9 cellular contexts compared by ENCODE assay signal in the genomic region with DNA sequence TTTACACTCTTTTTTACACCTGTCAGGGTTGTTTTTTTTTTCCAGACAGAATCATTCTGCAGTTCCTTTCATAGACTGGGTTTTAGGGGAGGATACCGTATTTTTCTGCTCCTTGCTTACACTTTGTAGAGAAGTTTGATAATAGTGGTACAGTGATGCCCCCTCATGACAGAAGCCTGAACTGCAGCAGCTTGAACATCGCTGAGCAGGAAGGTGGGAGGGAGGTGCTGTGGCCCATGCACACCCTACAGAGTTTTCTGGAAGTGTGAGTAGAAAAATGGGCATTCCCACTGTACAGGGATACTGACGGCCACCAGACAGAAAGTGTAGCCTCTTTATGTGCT. TPM values are rescaled to one million over a fixed set of nuclear protein-coding genes. Genes with fewer than 3 reads are reported as not detected.
A peak's percentile ranks its signal among the peaks of the same experiment; 100 is the strongest.
DNase-seq lines count a peak whose midpoint lies in the region; ATAC-seq, FAIRE-seq and TF ChIP-seq lines count a peak whose summit lies in the region.
"Had no signal": no experiment of that assay in that cellular context is flagged by ENCODE, and none has a peak within 500 bp of the region (broad histone marks: within the 10 kb centered on the region; RNA-seq: fewer than 3 reads in every experiment).

No MANE protein-coding gene starts in this region.

- H3K36me3 Mint-ChIP-seq in activated T-helper 1 cell treated with anti-CD3 and anti-CD28 coated beads, Interleukin-12 subunit alpha, Interleukin-12 subunit beta, Interleukin-2, Interleukin-4 antibody, amounts not matched to agents 30 ng/mL and 10 ng/mL and 1 ng/mL, durations not matched to agents 14 hours and 24 hours and 36 hours (ENCODE audit: low read depth): no peaks in the 10 kb centered on the region

- H3K4me1 ChIP-seq in Peyer's patch (no peaks in the 10 kb centered on the region), osteoblast (ENCODE audit: insufficient read depth, low read length) (peaks cover 2% of the 10 kb centered on the region), testis (no peaks in the 10 kb centered on the region)

- TF ChIP-seq CTCF in D721Med (IDR thresholded peaks at IDR 0.05; ENCODE audit: insufficient read depth, missing control alignments): peak; percentile 64
- peak; percentile 17 to 68 (median 58) for TF ChIP-seq CTCF in Peyer's patch (IDR thresholded peaks at IDR 0.05)
- TF ChIP-seq CTCF in foreskin fibroblast (IDR thresholded peaks at IDR 0.05; ENCODE audit: low read depth, low read length): peak; percentile 75
- TF ChIP-seq CTCF in osteoblast (IDR thresholded peaks at IDR 0.05; ENCODE audit: extremely low read depth, low read depth, low read length): peak; percentile 80
- peak; percentile 56 to 70 (median 60) for TF ChIP-seq CTCF in testis (IDR thresholded peaks at IDR 0.05)

- H3K27ac ChIP-seq in Peyer's patch (no peak overlapping the region), osteoblast (ENCODE audit: low read depth, low read length) (no peak overlapping the region), testis (peak overlapping the region in 1 of 2 donors; percentile 36)
- H3K27ac ChIP-seq: neutrophil had no signal

- H3K4me2 ChIP-seq in osteoblast (ENCODE audit: insufficient read depth, low read length): peak overlapping the region; percentile 77

- 13 to 29% methylated on average over 3 of the region's 3 CpGs for WGBS in testis, 2 donors

- peak overlapping the region; percentile 58 for H3K27ac Mint-ChIP-seq in activated T-helper 1 cell treated with anti-CD3 and anti-CD28 coated beads, Interleukin-12 subunit alpha, Interleukin-12 subunit beta, Interleukin-2, Interleukin-4 antibody, amounts not matched to agents 30 ng/mL and 10 ng/mL and 1 ng/mL, durations not matched to agents 14 hours and 24 hours and 36 hours

- H3K36me3 ChIP-seq in Peyer's patch (no peaks in the 10 kb centered on the region), osteoblast (ENCODE audit: insufficient read depth, low read length) (no peaks in the 10 kb centered on the region), testis (ENCODE audit: low read depth, missing control alignments) (no peaks in the 10 kb centered on the region)
- H3K36me3 ChIP-seq: neutrophil had no signal

- H3K9me3 Mint-ChIP-seq in activated T-helper 1 cell treated with anti-CD3 and anti-CD28 coated beads, Interleukin-12 subunit alpha, Interleukin-12 subunit beta, Interleukin-2, Interleukin-4 antibody, amounts not matched to agents 30 ng/mL and 10 ng/mL and 1 ng/mL, durations not matched to agents 14 hours and 24 hours and 36 hours: no peaks in the 10 kb centered on the region

- peak; percentile 38 for FAIRE-seq in D721Med (lab: Jason Lieb, UNC)
- no peak for FAIRE-seq in HTR-8/SVneo (lab: Jason Lieb, UNC)

- no peaks in the 10 kb centered on the region for H3K27me3 ChIP-seq in Peyer's patch
- H3K27me3 ChIP-seq in osteoblast (ENCODE audit: insufficient read depth, low read length): no peaks in the 10 kb centered on the region
- no peaks in the 10 kb centered on the region for H3K27me3 ChIP-seq in testis
- H3K27me3 ChIP-seq: neutrophil had no signal

- H3K9me3 ChIP-seq in Peyer's patch (no peaks in the 10 kb centered on the region), osteoblast (ENCODE audit: low read depth, low read length) (no peaks in the 10 kb centered on the region), testis (no peaks in the 10 kb centered on the region)
- H3K9me3 ChIP-seq: neutrophil had no signal

- intact Hi-C loops in activated T-helper 1 cell treated with anti-CD3 and anti-CD28 coated beads, Interleukin-12 subunit alpha, Interleukin-12 subunit beta, Interleukin-2, Interleukin-4 antibody, amounts not matched to agents 30 ng/mL and 10 ng/mL and 1 ng/mL, durations not matched to agents 14 hours and 24 hours and 36 hours (cut with micrococcal nuclease): loop anchor here (1.0 to 5.0 kb wide), 4 partner anchors 121 to 512 kb away; partner anchors contain the start of gene TCEAL8
- intact Hi-C loops in testis (cut with DNase I; ENCODE audit: low total_unique reads): no loop called here

- H3K4me3 ChIP-seq in Peyer's patch (peak overlapping the region in 2 of 4 donors; percentile 29 to 39), foreskin fibroblast (ENCODE audit: low read depth in 1 of 2, low read length in 2 of 2) (peak overlapping the region; percentile 15 to 33), osteoblast (ENCODE audit: insufficient read depth, low read length) (peak overlapping the region; percentile 62), testis (no peak overlapping the region)

- ATAC-seq in GM21381 (IDR thresholded peaks at IDR 0.05; ENCODE audit: unreplicated experiment): peak; percentile 98

- TF ChIP-seq POLR2A in Peyer's patch (IDR thresholded peaks at IDR 0.05) (no peak), testis (IDR thresholded peaks at IDR 0.05) (no peak)

- H3K4me3 Mint-ChIP-seq in activated T-helper 1 cell treated with anti-CD3 and anti-CD28 coated beads, Interleukin-12 subunit alpha, Interleukin-12 subunit beta, Interleukin-2, Interleukin-4 antibody, amounts not matched to agents 30 ng/mL and 10 ng/mL and 1 ng/mL, durations not matched to agents 14 hours and 24 hours and 36 hours: peak overlapping the region; percentile 93

- peak; percentile 10 for DNase-seq in D721Med (ENCODE audit: insufficient read length, low spot score)
- peak; percentile 8 for DNase-seq in HTR-8/SVneo (ENCODE audit: insufficient read length, low spot score)
- peak; percentile 57 to 86 (median 64) for DNase-seq in Peyer's patch
- DNase-seq in activated T-helper 1 cell treated with anti-CD3 and anti-CD28 coated beads, Interleukin-12 subunit alpha, Interleukin-12 subunit beta, Interleukin-2, Interleukin-4 antibody, amounts not matched to agents 30 ng/mL and 10 ng/mL and 1 ng/mL, durations not matched to agents 14 hours and 24 hours and 36 hours (ENCODE audit: low spot score): peak; percentile 55
- DNase-seq in foreskin fibroblast: peak; percentile 46 to 84
- no peak for DNase-seq in osteoblast (ENCODE audit: insufficient read length, low spot score, missing footprints)
- DNase-seq in testis: peak; percentile 84

- peaks cover 9% of the 10 kb centered on the region for H3K27me3 Mint-ChIP-seq in activated T-helper 1 cell treated with anti-CD3 and anti-CD28 coated beads, Interleukin-12 subunit alpha, Interleukin-12 subunit beta, Interleukin-2, Interleukin-4 antibody, amounts not matched to agents 30 ng/mL and 10 ng/mL and 1 ng/mL, durations not matched to agents 14 hours and 24 hours and 36 hours (ENCODE audit: insufficient read depth)

- peaks cover 22% of the 10 kb centered on the region for H3K4me1 Mint-ChIP-seq in activated T-helper 1 cell treated with anti-CD3 and anti-CD28 coated beads, Interleukin-12 subunit alpha, Interleukin-12 subunit beta, Interleukin-2, Interleukin-4 antibody, amounts not matched to agents 30 ng/mL and 10 ng/mL and 1 ng/mL, durations not matched to agents 14 hours and 24 hours and 36 hours (ENCODE audit: low read depth)

- H4K20me1 ChIP-seq in osteoblast (ENCODE audit: insufficient read depth, low read length): no peaks in the 10 kb centered on the region

- peak overlapping the region; percentile 49 for H2AFZ ChIP-seq in osteoblast (ENCODE audit: low read length)

- no peaks in the 10 kb centered on the region for H3K79me2 ChIP-seq in osteoblast (ENCODE audit: insufficient read depth, low read length)

RNA-seq across cellular contexts. Expression of gene RAB40A, which starts 54.5 kb away (rescaled TPM):
- under 1 TPM in 1 of 4 donors, not detected in 3; 0.70 TPM for total RNA-seq in Peyer's patch
- 0.08 and 0.15 TPM in 2 replicates for total RNA-seq in activated T-helper 1 cell treated with anti-CD3 and anti-CD28 coated beads, Interleukin-12 subunit alpha, Interleukin-12 subunit beta, Interleukin-2, Interleukin-4 antibody, amounts not matched to agents 30 ng/mL and 10 ng/mL and 1 ng/mL, durations not matched to agents 14 hours and 24 hours and 36 hours
- under 0.01 and 0.29 TPM in 2 replicates for total RNA-seq in osteoblast
- total RNA-seq in testis: 10 to 100 TPM; 29.5 to 37.9 TPM
- polyA plus RNA-seq in testis (ENCODE audit: insufficient read depth, low read depth, low replicate concordance): 5.3 TPM

Comparison
In these comparisons a context has a peak if more than half of its experiments do, and no peak if none do; other contexts are left out.
1. H3K4me3 ChIP-seq: peak in foreskin fibroblast (2 of 2) and osteoblast (single experiment); none in testis (0 of 2).
2. RNA of gene RAB40A, which starts 54.5 kb away (total RNA-seq): 29.5 to 37.9 TPM in testis; 0.70 TPM in Peyer's patch, 0.08 to 0.15 TPM in activated T-helper 1 cell treated with anti-CD3 and anti-CD28 coated beads, Interleukin-12 subunit alpha, Interleukin-12 subunit beta, Interleukin-2, Interleukin-4 antibody, amounts not matched to agents 30 ng/mL and 10 ng/mL and 1 ng/mL, durations not matched to agents 14 hours and 24 hours and 36 hours and under 0.01 to 0.29 TPM in osteoblast; every median in the first group is over 10 times any median in the second.
3. Peak in every context shown above with its lines, with median percentiles within 50 percentile points of each other: CTCF ChIP-seq.